Comparison of ENCODE assay signal across 1 cellular context in genomic region chr7:149500201-149500600, GRCh38.
TF ChIP-seq lines count a peak whose summit lies in the region.

No MANE protein-coding gene starts in this region.

TF ChIP-seq in GM12878, 131 proteins besides CTCF, POLR2A, EP300 and RAD21:
- TF ChIP-seq RUNX3 (IDR thresholded peaks at IDR 0.05; ENCODE audit: low read length), result no peak
- no peak for TF ChIP-seq ZNF217 (IDR thresholded peaks at IDR 0.05)
- TF ChIP-seq POLR2AphosphoS5 (IDR thresholded peaks at IDR 0.05; ENCODE audit: low read length), result no peak
